1 cellular context compared by ENCODE assay signal in genomic region chr17:28318759-28319660, GRCh38.
TF ChIP-seq lines count a peak whose summit lies in the region.

Gene TMEM97 (plus strand): TSS chr17:28319200. CDS start chr17:28319240, 40 bp downstream.

TF ChIP-seq in HepG2, 621 proteins besides CTCF, POLR2A, EP300 and RAD21 (continued from another document and continues in another):
- no peak; the same call in 1 of the 2 replicates for TF ChIP-seq AKNA (CRISPR knock-in tag; IDR thresholded peaks at IDR 0.05; ENCODE audit: borderline replicate concordance)
- peak; percentile 57; the same call in 1 of the 2 replicates for TF ChIP-seq GATAD2A (CRISPR knock-in tag; IDR thresholded peaks at IDR 0.05)
- TF ChIP-seq HNF4G (IDR thresholded peaks at IDR 0.05; ENCODE audit: borderline replicate concordance, low read depth, low read length): no peak
- TF ChIP-seq HNF4G (CRISPR knock-in tag; IDR thresholded peaks at IDR 0.05; ENCODE audit: borderline replicate concordance, low read depth): no peak
- no peak for TF ChIP-seq SMAD9 (CRISPR knock-in tag; IDR thresholded peaks at IDR 0.05)
- TF ChIP-seq TEF (CRISPR knock-in tag; IDR thresholded peaks at IDR 0.05): no peak
- peak; percentile 69; the same call in 1 of the 2 replicates for TF ChIP-seq DNMT3B (CRISPR knock-in tag; conservative IDR thresholded peaks at IDR 0.05)
- TF ChIP-seq, protein P1, sequence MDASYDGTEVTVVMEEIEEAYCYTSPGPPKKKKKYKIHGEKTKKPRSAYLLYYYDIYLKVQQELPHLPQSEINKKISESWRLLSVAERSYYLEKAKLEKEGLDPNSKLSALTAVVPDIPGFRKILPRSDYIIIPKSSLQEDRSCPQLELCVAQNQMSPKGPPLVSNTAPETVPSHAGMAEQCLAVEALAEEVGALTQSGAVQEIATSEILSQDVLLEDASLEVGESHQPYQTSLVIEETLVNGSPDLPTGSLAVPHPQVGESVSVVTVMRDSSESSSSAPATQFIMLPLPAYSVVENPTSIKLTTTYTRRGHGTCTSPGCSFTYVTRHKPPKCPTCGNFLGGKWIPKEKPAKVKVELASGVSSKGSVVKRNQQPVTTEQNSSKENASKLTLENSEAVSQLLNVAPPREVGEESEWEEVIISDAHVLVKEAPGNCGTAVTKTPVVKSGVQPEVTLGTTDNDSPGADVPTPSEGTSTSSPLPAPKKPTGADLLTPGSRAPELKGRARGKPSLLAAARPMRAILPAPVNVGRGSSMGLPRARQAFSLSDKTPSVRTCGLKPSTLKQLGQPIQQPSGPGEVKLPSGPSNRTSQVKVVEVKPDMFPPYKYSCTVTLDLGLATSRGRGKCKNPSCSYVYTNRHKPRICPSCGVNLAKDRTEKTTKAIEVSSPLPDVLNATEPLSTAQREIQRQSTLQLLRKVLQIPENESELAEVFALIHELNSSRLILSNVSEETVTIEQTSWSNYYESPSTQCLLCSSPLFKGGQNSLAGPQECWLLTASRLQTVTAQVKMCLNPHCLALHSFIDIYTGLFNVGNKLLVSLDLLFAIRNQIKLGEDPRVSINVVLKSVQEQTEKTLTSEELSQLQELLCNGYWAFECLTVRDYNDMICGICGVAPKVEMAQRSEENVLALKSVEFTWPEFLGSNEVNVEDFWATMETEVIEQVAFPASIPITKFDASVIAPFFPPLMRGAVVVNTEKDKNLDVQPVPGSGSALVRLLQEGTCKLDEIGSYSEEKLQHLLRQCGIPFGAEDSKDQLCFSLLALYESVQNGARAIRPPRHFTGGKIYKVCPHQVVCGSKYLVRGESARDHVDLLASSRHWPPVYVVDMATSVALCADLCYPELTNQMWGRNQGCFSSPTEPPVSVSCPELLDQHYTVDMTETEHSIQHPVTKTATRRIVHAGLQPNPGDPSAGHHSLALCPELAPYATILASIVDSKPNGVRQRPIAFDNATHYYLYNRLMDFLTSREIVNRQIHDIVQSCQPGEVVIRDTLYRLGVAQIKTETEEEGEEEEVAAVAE (CRISPR knock-in tag; IDR thresholded peaks at IDR 0.05; ENCODE audit: borderline replicate concordance): peak; percentile 61; the same call in 1 of the 2 replicates
- TF ChIP-seq ZNF275 (CRISPR knock-in tag; IDR thresholded peaks at IDR 0.05; ENCODE audit: borderline replicate concordance): peak; percentile 54; the same call in 1 of the 2 replicates
- TF ChIP-seq, protein P2, sequence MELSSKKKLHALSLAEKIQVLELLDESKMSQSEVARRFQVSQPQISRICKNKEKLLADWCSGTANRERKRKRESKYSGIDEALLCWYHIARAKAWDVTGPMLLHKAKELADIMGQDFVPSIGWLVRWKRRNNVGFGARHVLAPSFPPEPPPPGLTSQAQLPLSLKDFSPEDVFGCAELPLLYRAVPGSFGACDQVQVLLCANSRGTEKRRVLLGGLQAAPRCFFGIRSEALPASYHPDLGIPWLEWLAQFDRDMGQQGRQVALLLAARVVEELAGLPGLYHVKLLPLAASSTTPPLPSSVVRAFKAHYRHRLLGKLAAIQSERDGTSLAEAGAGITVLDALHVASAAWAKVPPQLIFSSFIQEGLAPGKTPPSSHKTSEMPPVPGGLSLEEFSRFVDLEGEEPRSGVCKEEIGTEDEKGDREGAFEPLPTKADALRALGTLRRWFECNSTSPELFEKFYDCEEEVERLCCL (CRISPR knock-in tag; IDR thresholded peaks at IDR 0.05; ENCODE audit: borderline replicate concordance): no peak
- TF ChIP-seq PAF1 (CRISPR knock-in tag; IDR thresholded peaks at IDR 0.05): no peak
- no peak for TF ChIP-seq NFIC (IDR thresholded peaks at IDR 0.05; ENCODE audit: low read length)
- 0 out of 2 replicates have a peak, but pooled peaks have one; percentile 46 for TF ChIP-seq ZNF790 (CRISPR knock-in tag; IDR thresholded peaks at IDR 0.05; ENCODE audit: borderline replicate concordance)
- TF ChIP-seq, protein P3, sequence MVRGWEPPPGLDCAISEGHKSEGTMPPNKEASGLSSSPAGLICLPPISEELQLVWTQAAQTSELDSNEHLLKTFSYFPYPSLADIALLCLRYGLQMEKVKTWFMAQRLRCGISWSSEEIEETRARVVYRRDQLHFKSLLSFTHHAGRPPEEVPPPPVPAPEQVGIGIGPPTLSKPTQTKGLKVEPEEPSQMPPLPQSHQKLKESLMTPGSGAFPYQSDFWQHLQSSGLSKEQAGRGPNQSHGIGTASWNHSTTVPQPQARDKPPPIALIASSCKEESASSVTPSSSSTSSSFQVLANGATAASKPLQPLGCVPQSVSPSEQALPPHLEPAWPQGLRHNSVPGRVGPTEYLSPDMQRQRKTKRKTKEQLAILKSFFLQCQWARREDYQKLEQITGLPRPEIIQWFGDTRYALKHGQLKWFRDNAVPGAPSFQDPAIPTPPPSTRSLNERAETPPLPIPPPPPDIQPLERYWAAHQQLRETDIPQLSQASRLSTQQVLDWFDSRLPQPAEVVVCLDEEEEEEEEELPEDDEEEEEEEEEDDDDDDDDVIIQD (CRISPR knock-in tag; IDR thresholded peaks at IDR 0.05; ENCODE audit: low read depth): no peak
- peak; percentile 64 for TF ChIP-seq ARNTL (CRISPR knock-in tag; IDR thresholded peaks at IDR 0.05)
- TF ChIP-seq KLF15 (CRISPR knock-in tag; IDR thresholded peaks at IDR 0.05; ENCODE audit: borderline replicate concordance): peak; percentile 94
- no peak; the same call in 1 of the 2 replicates for TF ChIP-seq WIZ (CRISPR knock-in tag; IDR thresholded peaks at IDR 0.05)
- TF ChIP-seq, protein P4, sequence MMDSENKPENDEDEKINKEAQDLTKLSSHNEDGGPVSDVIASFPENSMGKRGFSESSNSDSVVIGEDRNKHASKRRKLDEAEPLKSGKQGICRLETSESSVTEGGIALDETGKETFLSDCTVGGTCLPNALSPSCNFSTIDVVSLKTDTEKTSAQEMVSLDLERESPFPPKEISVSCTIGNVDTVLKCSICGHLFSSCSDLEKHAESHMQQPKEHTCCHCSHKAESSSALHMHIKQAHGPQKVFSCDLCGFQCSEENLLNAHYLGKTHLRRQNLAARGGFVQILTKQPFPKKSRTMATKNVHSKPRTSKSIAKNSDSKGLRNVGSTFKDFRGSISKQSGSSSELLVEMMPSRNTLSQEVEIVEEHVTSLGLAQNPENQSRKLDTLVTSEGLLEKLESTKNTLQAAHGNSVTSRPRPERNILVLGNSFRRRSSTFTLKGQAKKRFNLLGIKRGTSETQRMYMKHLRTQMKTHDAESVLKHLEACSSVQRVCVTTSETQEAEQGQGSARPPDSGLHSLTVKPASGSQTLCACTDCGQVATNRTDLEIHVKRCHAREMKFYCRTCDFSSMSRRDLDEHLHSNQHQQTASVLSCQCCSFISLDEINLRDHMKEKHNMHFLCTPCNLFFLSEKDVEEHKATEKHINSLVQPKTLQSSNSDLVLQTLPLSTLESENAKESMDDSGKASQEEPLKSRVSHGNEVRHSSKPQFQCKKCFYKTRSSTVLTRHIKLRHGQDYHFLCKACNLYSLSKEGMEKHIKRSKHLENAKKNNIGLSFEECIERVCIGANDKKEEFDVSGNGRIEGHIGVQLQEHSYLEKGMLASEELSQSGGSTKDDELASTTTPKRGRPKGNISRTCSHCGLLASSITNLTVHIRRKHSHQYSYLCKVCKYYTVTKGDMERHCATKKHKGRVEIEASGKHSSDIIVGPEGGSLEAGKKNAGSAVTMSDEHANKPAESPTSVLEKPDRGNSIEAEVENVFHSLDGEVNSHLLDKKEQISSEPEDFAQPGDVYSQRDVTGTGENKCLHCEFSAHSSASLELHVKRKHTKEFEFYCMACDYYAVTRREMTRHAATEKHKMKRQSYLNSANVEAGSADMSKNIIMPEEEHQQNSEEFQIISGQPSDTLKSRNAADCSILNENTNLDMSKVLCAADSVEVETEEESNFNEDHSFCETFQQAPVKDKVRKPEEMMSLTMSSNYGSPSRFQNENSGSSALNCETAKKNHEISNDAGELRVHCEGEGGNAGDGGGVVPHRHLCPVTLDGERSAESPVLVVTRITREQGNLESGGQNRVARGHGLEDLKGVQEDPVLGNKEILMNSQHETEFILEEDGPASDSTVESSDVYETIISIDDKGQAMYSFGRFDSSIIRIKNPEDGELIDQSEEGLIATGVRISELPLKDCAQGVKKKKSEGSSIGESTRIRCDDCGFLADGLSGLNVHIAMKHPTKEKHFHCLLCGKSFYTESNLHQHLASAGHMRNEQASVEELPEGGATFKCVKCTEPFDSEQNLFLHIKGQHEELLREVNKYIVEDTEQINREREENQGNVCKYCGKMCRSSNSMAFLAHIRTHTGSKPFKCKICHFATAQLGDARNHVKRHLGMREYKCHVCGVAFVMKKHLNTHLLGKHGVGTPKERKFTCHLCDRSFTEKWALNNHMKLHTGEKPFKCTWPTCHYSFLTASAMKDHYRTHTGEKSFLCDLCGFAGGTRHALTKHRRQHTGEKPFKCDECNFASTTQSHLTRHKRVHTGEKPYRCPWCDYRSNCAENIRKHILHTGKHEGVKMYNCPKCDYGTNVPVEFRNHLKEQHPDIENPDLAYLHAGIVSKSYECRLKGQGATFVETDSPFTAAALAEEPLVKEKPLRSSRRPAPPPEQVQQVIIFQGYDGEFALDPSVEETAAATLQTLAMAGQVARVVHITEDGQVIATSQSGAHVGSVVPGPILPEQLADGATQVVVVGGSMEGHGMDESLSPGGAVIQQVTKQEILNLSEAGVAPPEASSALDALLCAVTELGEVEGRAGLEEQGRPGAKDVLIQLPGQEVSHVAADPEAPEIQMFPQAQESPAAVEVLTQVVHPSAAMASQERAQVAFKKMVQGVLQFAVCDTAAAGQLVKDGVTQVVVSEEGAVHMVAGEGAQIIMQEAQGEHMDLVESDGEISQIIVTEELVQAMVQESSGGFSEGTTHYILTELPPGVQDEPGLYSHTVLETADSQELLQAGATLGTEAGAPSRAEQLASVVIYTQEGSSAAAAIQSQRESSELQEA (CRISPR knock-in tag; IDR thresholded peaks at IDR 0.05; ENCODE audit: not compliant biosample characterization): peak; percentile 55
- peak; percentile 51; the same call in 1 of the 2 replicates for TF ChIP-seq JUND (CRISPR knock-in tag; IDR thresholded peaks at IDR 0.05)
- peak; percentile 82 for TF ChIP-seq ZNF354B (CRISPR knock-in tag; IDR thresholded peaks at IDR 0.05)
- peak; percentile 42; the same call in 1 of the 2 replicates for TF ChIP-seq ZNF230 (CRISPR knock-in tag; IDR thresholded peaks at IDR 0.05)
- TF ChIP-seq ZNF282 (IDR thresholded peaks at IDR 0.05; ENCODE audit: partially characterized antibody): no peak
- peak; percentile 79; the same call in 1 of the 2 replicates for TF ChIP-seq ZNF329 (CRISPR knock-in tag; IDR thresholded peaks at IDR 0.05; ENCODE audit: low read depth)
- no peak for TF ChIP-seq KAT2B (IDR thresholded peaks at IDR 0.05; ENCODE audit: borderline replicate concordance, low read depth, low read length)
- TF ChIP-seq ZNF333 (CRISPR knock-in tag; IDR thresholded peaks at IDR 0.05; ENCODE audit: borderline replicate concordance): no peak
- TF ChIP-seq ZNF710 (CRISPR knock-in tag; IDR thresholded peaks at IDR 0.05; ENCODE audit: borderline replicate concordance): no peak; the same call in 1 of the 2 replicates
- TF ChIP-seq ZNF224 (CRISPR knock-in tag; IDR thresholded peaks at IDR 0.05): 0 out of 2 replicates have a peak, but pooled peaks have one; percentile 67
- no peak for TF ChIP-seq ZNF569 (CRISPR knock-in tag; IDR thresholded peaks at IDR 0.05; ENCODE audit: borderline replicate concordance)
- TF ChIP-seq MBNL3 (CRISPR knock-in tag; conservative IDR thresholded peaks at IDR 0.05): no peak
